ENCODE assay signal across 27 cellular contexts in the genomic region with DNA sequence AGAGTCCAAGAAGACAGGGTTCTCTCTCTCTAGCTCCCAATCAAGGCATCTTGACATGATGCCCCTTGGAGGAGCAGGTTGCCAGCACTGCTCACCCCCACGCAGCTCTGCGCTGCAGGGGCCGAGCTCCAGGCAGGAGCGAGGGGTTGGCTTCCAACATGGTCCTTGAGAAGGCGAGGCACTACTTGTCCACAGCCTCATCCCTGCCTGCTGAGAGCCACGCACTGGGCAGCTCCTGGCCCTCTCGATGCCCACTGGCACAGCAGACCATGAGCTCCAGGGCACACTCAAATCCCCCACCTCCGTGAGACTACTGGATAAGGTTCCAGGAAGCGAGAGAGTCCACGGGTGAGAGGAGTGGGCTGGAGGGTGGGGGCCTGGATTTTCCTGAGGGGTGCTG. TPM values are rescaled to one million over a fixed set of nuclear protein-coding genes. Genes with fewer than 3 reads are reported as not detected.
"Had no signal": no experiment of that assay in that cellular context is flagged by ENCODE, and none has a peak within 500 bp of the region (broad histone marks: within the 10 kb centered on the region; RNA-seq: fewer than 3 reads in every experiment).

No MANE protein-coding gene starts in this region.

- H3K27me3 Mint-ChIP-seq: dendritic cell treated with granulocyte-macrophage colony-stimulating factor and Interleukin-4, amounts not matched to agents 40 ng/mL and 50 ng/mL, for 4 days had no signal

- H3K4me1 Mint-ChIP-seq: immature natural killer cell, nephron progenitor cell, WTC11 had no signal

- DNase-seq: activated CD4-positive, alpha-beta T cell treated with anti-CD3 and anti-CD28 coated beads for 4 hours; activated naive CD4-positive, alpha-beta T cell; brain microvascular endothelial cell; caudate nucleus; effector memory CD4-positive, alpha-beta T cell; foreskin melanocyte; immature natural killer cell; lower lobe of right lung; mesendoderm; mucosa of descending colon; nephron progenitor cell; retina; stimulated activated CD4-positive, alpha-beta T cell treated with anti-CD3 and anti-CD28 coated beads, Interleukin-4, amount 100 ng/mL, for 4 hours; T1000; tibial artery had no signal

- ATAC-seq: esophagus mucosa, lower lobe of right lung, mucosa of descending colon, WTC11 had no signal

- H3K36me3 ChIP-seq: adrenal gland, ascending aorta, brain microvascular endothelial cell, SJSA1, tibial artery had no signal

- H3K9me3 ChIP-seq: adrenal gland, ascending aorta, lower lobe of right lung, mucosa of descending colon, SJSA1, tibial artery had no signal

- H3K27me3 ChIP-seq: adrenal gland, ascending aorta, brain microvascular endothelial cell, hepatocyte, tibial artery had no signal

- H3K27ac ChIP-seq: adrenal gland, ascending aorta, brain microvascular endothelial cell, hepatocyte, lower lobe of right lung, SJSA1, tibial artery had no signal

- H3K36me3 Mint-ChIP-seq: immature natural killer cell, WTC11 had no signal

- H3K4me3 Mint-ChIP-seq: activated naive CD8-positive, alpha-beta T cell; dendritic cell treated with granulocyte-macrophage colony-stimulating factor and Interleukin-4, amounts not matched to agents 40 ng/mL and 50 ng/mL, for 4 days; immature natural killer cell; nephron progenitor cell; stimulated activated naive CD8-positive, alpha-beta T cell treated with anti-CD3 and anti-CD28 coated beads, Interleukin-15, Interleukin-2, amounts not matched to agents 100 ng/mL and 50 ng/mL, for 24 hours; WTC11 had no signal

- H3K4me1 ChIP-seq: adrenal gland, ascending aorta, lower lobe of right lung, SJSA1, tibial artery had no signal

- H3K27ac Mint-ChIP-seq: activated naive CD8-positive, alpha-beta T cell; dendritic cell treated with granulocyte-macrophage colony-stimulating factor and Interleukin-4, amounts not matched to agents 40 ng/mL and 50 ng/mL, for 4 days; immature natural killer cell; nephron progenitor cell; progenitor cell of endocrine pancreas; stimulated activated naive CD8-positive, alpha-beta T cell treated with anti-CD3 and anti-CD28 coated beads, Interleukin-15, Interleukin-2, amounts not matched to agents 100 ng/mL and 50 ng/mL, for 24 hours; WTC11 had no signal

- H3K4me3 ChIP-seq: adrenal gland, ascending aorta, hepatocyte, lower lobe of right lung, mucosa of descending colon, SJSA1, tibial artery had no signal

RNA-seq across cellular contexts. Expression of gene RAMP3, which starts 31.1 kb away (rescaled TPM):
- total RNA-seq: endothelial cell of umbilical vein; hepatocyte; progenitor cell of endocrine pancreas; SJSA1; T-helper 1 cell treated with Interleukin-12 subunit alpha and Interleukin-12 subunit beta and Interleukin-4 antibody, amounts not matched to agents 30 ng/mL and 1 ng/mL, for 36 hours had no signal
- polyA plus RNA-seq: endothelial cell of umbilical vein, hepatocyte, immature natural killer cell had no signal
